19 cellular contexts compared by ENCODE assay signal in genomic region chr6:42188406-42188805, GRCh38. TPM values are rescaled to one million over a fixed set of nuclear protein-coding genes. Genes with fewer than 3 reads are reported as not detected.
DNase-seq lines count a peak whose midpoint lies in the region; ATAC-seq and TF ChIP-seq lines count a peak whose summit lies in the region.
"Had no signal": no experiment of that assay in that cellular context is flagged by ENCODE, and none has a peak within 500 bp of the region (broad histone marks: within the 10 kb centered on the region; RNA-seq: fewer than 3 reads in every experiment).

No MANE protein-coding gene starts in this region.

- H3K27ac Mint-ChIP-seq in WTC11 = no peak overlapping the region
- no peak overlapping the region for H3K27ac Mint-ChIP-seq in nephron progenitor cell
- H3K27ac Mint-ChIP-seq: B cell; CD4-positive, alpha-beta T cell; CD8-positive, alpha-beta T cell had no signal

- CTCF ChIA-PET in WTC11 (lab: Charles Lee) = interaction anchor here (1.2 to 4.4 kb wide), 6 partner anchors 14 to 375 kb away, joined by 3 to 22 read pairs (median 5); partner anchors contain the start of gene UBR2

- H3K4me3 Mint-ChIP-seq in WTC11 (no peak overlapping the region), nephron progenitor cell (no peak overlapping the region)
- H3K4me3 Mint-ChIP-seq: B cell; CD4-positive, alpha-beta T cell; CD8-positive, alpha-beta T cell had no signal

- DNase-seq in AG08396 (ENCODE audit: low spot score) (peak; percentile 0), WTC11 (ENCODE audit: low spot score) (no peak), coronary artery (ENCODE audit: low spot score) (peak; percentile 43), nephron progenitor cell (no peak), AG08395 (ENCODE audit: low spot score) (no peak), midbrain (lab: John Stamatoyannopoulos, UW) (no peak)
- DNase-seq: AML-193; Caco-2; Calu3; CD4-positive, alpha-beta T cell; CD8-positive, alpha-beta T cell; DMS79 treated with DMSO at 0.1 percent for 48 hours; GF-D8 had no signal

- no peaks in the 10 kb centered on the region for H3K36me3 Mint-ChIP-seq in WTC11
- peaks cover 5% of the 10 kb centered on the region for H3K36me3 Mint-ChIP-seq in nephron progenitor cell (ENCODE audit: low read depth)

- H3K27ac ChIP-seq in coronary artery = no peak overlapping the region
- H3K27ac ChIP-seq: 22Rv1; A549; BLaER1 treated with 17β-estradiol and CSF1 and Interleukin-3, amounts not matched to agents 10 nM and 100 nM; C4-2B had no signal

- H3K9me3 Mint-ChIP-seq in WTC11 (no peaks in the 10 kb centered on the region), nephron progenitor cell (no peaks in the 10 kb centered on the region)
- H3K9me3 Mint-ChIP-seq: CD4-positive, alpha-beta T cell; CD8-positive, alpha-beta T cell had no signal

- H3K27me3 Mint-ChIP-seq in WTC11 (ENCODE audit: low read depth) (no peaks in the 10 kb centered on the region; the same call in 1 of the 2 replicates), nephron progenitor cell (ENCODE audit: low read depth, poor library complexity) (peaks cover 12% of the 10 kb centered on the region)
- H3K27me3 Mint-ChIP-seq: B cell; CD4-positive, alpha-beta T cell had no signal

- TF ChIP-seq CTCF in WTC11 (IDR thresholded peaks at IDR 0.05) (no peak), coronary artery (IDR thresholded peaks at IDR 0.05) (no peak), nephron progenitor cell (IDR thresholded peaks at IDR 0.05) (no peak)

- H3K4me3 ChIP-seq in coronary artery = no peak overlapping the region
- H3K4me3 ChIP-seq: A549; BLaER1 treated with 17β-estradiol and CSF1 and Interleukin-3, amounts not matched to agents 10 nM and 100 nM had no signal

- ATAC-seq in WTC11 = no peak
- ATAC-seq: A549; CD8-positive, alpha-beta T cell had no signal

- POLR2A ChIA-PET in WTC11 (lab: Charles Lee) = interaction anchor here (0.6 kb wide), 1 partner anchor 357 kb away, joined by 3 read pairs; no protein-coding TSS in a partner anchor

- H3K4me1 Mint-ChIP-seq in WTC11 = peaks cover 32% of the 10 kb centered on the region
- peaks cover 10% of the 10 kb centered on the region for H3K4me1 Mint-ChIP-seq in nephron progenitor cell
- H3K4me1 Mint-ChIP-seq: B cell had no signal

TF ChIP-seq in WTC11, 78 proteins besides CTCF, POLR2A, EP300 and RAD21:
- TF ChIP-seq ZNF121 (CRISPR knock-in tag; IDR thresholded peaks at IDR 0.05) = peak; percentile 85; the same call in 1 of the 2 replicates
- TF ChIP-seq, protein P1, sequence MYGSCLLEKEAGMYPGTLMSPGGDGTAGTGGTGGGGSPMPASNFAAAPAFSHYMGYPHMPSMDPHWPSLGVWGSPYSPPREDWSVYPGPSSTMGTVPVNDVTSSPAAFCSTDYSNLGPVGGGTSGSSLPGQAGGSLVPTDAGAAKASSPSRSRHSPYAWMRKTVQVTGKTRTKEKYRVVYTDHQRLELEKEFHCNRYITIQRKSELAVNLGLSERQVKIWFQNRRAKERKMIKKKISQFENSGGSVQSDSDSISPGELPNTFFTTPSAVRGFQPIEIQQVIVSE (CRISPR knock-in tag; IDR thresholded peaks at IDR 0.05; ENCODE audit: borderline replicate concordance) = no peak

RNA-seq across cellular contexts. Expression of gene GUCA1B, which starts 6.3 kb away (rescaled TPM):
- 2.0 to 3.7 TPM (median 2.7 TPM) in 3 replicates for total RNA-seq in WTC11 (2021)
- total RNA-seq: A172 had no signal

RNA-seq across cellular contexts. Expression of gene GUCA1A, which starts 15.2 kb away (rescaled TPM):
- 10.9 to 12.9 TPM (median 12.5 TPM) in 3 replicates for total RNA-seq in WTC11 (2021)
- total RNA-seq: A172; B cell; Caco-2; Calu3; CD4-positive, alpha-beta T cell; CD8-positive, alpha-beta T cell had no signal

RNA-seq across cellular contexts. Expression of gene MRPS10, which starts 29.3 kb away (rescaled TPM):
- total RNA-seq in WTC11 (2021) = 30.7 to 32.9 TPM (median 31.3 TPM) in 3 replicates

RNA-seq across cellular contexts. Expression of gene C6orf132, which starts 46.0 kb away (rescaled TPM):
- 38.1 to 52.6 TPM (median 38.2 TPM) in 3 replicates for total RNA-seq in WTC11 (2021)
- total RNA-seq: A172; CD4-positive, alpha-beta T cell had no signal

Comparison
In these comparisons a context has a peak if more than half of its experiments do, and no peak if none do; other contexts are left out.
1. DNase-seq: peak in AG08396 (single experiment) and coronary artery (single experiment); none in WTC11 (single experiment), nephron progenitor cell (single experiment), AG08395 (single experiment) and midbrain (single experiment).